Comparison of ENCODE assay signal across 8 cellular contexts in genomic region chr2:190069936-190070696, GRCh38. TPM values are rescaled to one million over a fixed set of nuclear protein-coding genes. Genes with fewer than 3 reads are reported as not detected.
DNase-seq lines count a peak whose midpoint lies in the region; ATAC-seq and TF ChIP-seq lines count a peak whose summit lies in the region.

No MANE protein-coding gene starts in this region.

- H3K4me3 ChIP-seq in thyroid gland (replicated peaks in 1 of 3), result no peak overlapping the region

- no peaks in the 10 kb centered on the region for H3K27me3 ChIP-seq in thyroid gland

- peak; percentile 35 to 73 (median 47) for TF ChIP-seq CTCF in thyroid gland (IDR thresholded peaks at IDR 0.05)

- H3K4me1 ChIP-seq in thyroid gland, result peaks cover 4 to 6% of the 10 kb centered on the region in 2 donors

- intact Hi-C loops in thyroid gland (cut with DNase I), result no loop called here

- no peaks in the 10 kb centered on the region for H3K9me3 ChIP-seq in thyroid gland

- H3K27ac ChIP-seq in thyroid gland, result no peak overlapping the region

- ATAC-seq in HG03159 (IDR thresholded peaks at IDR 0.05; ENCODE audit: unreplicated experiment) (peak; percentile 81), GM19023 (IDR thresholded peaks at IDR 0.05; ENCODE audit: unreplicated experiment) (no peak)

- DNase-seq in stimulated activated CD4-positive, alpha-beta T cell treated with anti-CD3 and anti-CD28 coated beads, Interleukin-15, amount 100 ng/mL, for 24 hours, result peak; percentile 29
- DNase-seq in stimulated activated CD4-positive, alpha-beta T cell treated with anti-CD3 and anti-CD28 coated beads, Interleukin-1b, Interleukin-23, amount 100 ng/mL, for 48 hours, result no peak
- peak; percentile 67 for DNase-seq in NCI-H460 (ENCODE audit: extremely low read depth, low read depth)
- peak; percentile 71 for DNase-seq in amniotic epithelial cell (ENCODE audit: low read depth)
- peak; percentile 73 for DNase-seq in inferior parietal cortex (ENCODE audit: extremely low spot score)
- DNase-seq in thyroid gland, result peak; percentile 46 to 53

- TF ChIP-seq POLR2A in thyroid gland (IDR thresholded peaks at IDR 0.05), result no peak

- H3K36me3 ChIP-seq in thyroid gland, result no peaks in the 10 kb centered on the region

- 37 to 39% methylated on average over 3 of the region's 3 CpGs for WGBS in thyroid gland, 2 donors

RNA-seq across cellular contexts. Expression of gene MSTN, which starts 7.6 kb away (rescaled TPM):
- 0.07 and 0.17 TPM in 2 replicates for total RNA-seq in NCI-H460 (2014; rRNA removed; shearing (Covaris generic))
- polyA plus RNA-seq in NCI-H460 (2014; cell fraction: nucleus; rRNA removed), result 0.32 TPM in 1 of 2 replicates, not detected in the other
- under 1 TPM in 3 of 4 donors, not detected in 1; 0.27 to 0.45 (median 0.29) TPM for total RNA-seq in thyroid gland
